ENCODE assay signal across 7 cellular contexts in genomic region chr6:144064402-144064830, GRCh38. TPM values are rescaled to one million over a fixed set of nuclear protein-coding genes. Genes with fewer than 3 reads are reported as not detected.
DNase-seq lines count a peak whose midpoint lies in the region; ATAC-seq, FAIRE-seq and TF ChIP-seq lines count a peak whose summit lies in the region.

No MANE protein-coding gene starts in this region.

- intact Hi-C loops in kidney (cut with DNase I): no loop called here

- DNase-seq in T-helper 1 cell (peak; percentile 25 to 44 (median 31)), astrocyte of the spinal cord (ENCODE audit: low read depth, low spot score) (no peak), kidney (peak; percentile 80), cerebellar cortex (ENCODE audit: low spot score) (no peak)
- peak; percentile 64 to 65 for DNase-seq in stimulated activated CD4-positive, alpha-beta T cell treated with anti-CD3 and anti-CD28 coated beads, Interleukin-2, amount 100 ng/mL, for 48 hours

- H3K9me3 ChIP-seq in kidney (ENCODE audit: control insufficient read depth in 1 of 2, low read length in 2 of 2): no peaks in the 10 kb centered on the region

- TF ChIP-seq CTCF in astrocyte of the spinal cord (IDR thresholded peaks at IDR 0.05; ENCODE audit: low read depth, low read length) (no peak), kidney (IDR thresholded peaks at IDR 0.05; ENCODE audit: borderline replicate concordance, extremely low read depth, insufficient read depth) (no peak)

- peak overlapping the region; percentile 63 to 75 for H3K27ac ChIP-seq in kidney (ENCODE audit: low read depth in 2 of 2, low read length in 2 of 2)

- H3K36me3 ChIP-seq in kidney (ENCODE audit: control insufficient read depth in 1 of 2, insufficient read depth in 2 of 2, low read length in 2 of 2): no peaks in the 10 kb centered on the region

- peak overlapping the region; percentile 53 to 55 for H3K9ac ChIP-seq in kidney (ENCODE audit: low read length in 2 of 2)

- in situ Hi-C loops in astrocyte of the spinal cord (cut with HindIII; ENCODE audit: low sequenced_read_pairs): no loop called here

- peak; percentile 19 for ATAC-seq in GM19324 (IDR thresholded peaks at IDR 0.05; ENCODE audit: low FRiP score, unreplicated experiment)
- ATAC-seq in HG03097 (IDR thresholded peaks at IDR 0.05; ENCODE audit: low FRiP score, unreplicated experiment): peak; percentile 11

- FAIRE-seq in kidney (lab: Jason Lieb, UNC): no peak

- peaks cover 0 to 4% of the 10 kb centered on the region in 2 donors for H3K4me1 ChIP-seq in kidney (ENCODE audit: control insufficient read depth in 1 of 2, insufficient read depth in 1 of 2, low read depth in 1 of 2, low read length in 2 of 2)

- peak overlapping the region; percentile 47 for H3K4me3 ChIP-seq in astrocyte of the spinal cord (ENCODE audit: low read depth, low read length)
- H3K4me3 ChIP-seq in kidney (ENCODE audit: low read length in 2 of 2): peak overlapping the region; percentile 57 to 67

RNA-seq across cellular contexts. Expression of gene SF3B5, which starts 31.0 kb away (rescaled TPM):
- 101 TPM for total RNA-seq in kidney
- 420 TPM for polyA plus RNA-seq in kidney (ENCODE audit: insufficient read depth, low read depth, low replicate concordance)

RNA-seq across cellular contexts. Expression of gene PLAGL1, which starts 56.4 kb away (rescaled TPM):
- 23.6 TPM for total RNA-seq in kidney
- polyA plus RNA-seq in kidney (ENCODE audit: insufficient read depth, low read depth, low replicate concordance): 7.1 TPM

Comparison
In these comparisons a context has a peak if more than half of its experiments do, and no peak if none do; other contexts are left out.
1. DNase-seq: peak in T-helper 1 cell (5 of 5), kidney (single experiment) and stimulated activated CD4-positive, alpha-beta T cell treated with anti-CD3 and anti-CD28 coated beads, Interleukin-2, amount 100 ng/mL, for 48 hours (2 of 2); none in astrocyte of the spinal cord (single experiment) and cerebellar cortex (single experiment).